Comparison of ENCODE assay signal across 1 cellular context in the genomic region with DNA sequence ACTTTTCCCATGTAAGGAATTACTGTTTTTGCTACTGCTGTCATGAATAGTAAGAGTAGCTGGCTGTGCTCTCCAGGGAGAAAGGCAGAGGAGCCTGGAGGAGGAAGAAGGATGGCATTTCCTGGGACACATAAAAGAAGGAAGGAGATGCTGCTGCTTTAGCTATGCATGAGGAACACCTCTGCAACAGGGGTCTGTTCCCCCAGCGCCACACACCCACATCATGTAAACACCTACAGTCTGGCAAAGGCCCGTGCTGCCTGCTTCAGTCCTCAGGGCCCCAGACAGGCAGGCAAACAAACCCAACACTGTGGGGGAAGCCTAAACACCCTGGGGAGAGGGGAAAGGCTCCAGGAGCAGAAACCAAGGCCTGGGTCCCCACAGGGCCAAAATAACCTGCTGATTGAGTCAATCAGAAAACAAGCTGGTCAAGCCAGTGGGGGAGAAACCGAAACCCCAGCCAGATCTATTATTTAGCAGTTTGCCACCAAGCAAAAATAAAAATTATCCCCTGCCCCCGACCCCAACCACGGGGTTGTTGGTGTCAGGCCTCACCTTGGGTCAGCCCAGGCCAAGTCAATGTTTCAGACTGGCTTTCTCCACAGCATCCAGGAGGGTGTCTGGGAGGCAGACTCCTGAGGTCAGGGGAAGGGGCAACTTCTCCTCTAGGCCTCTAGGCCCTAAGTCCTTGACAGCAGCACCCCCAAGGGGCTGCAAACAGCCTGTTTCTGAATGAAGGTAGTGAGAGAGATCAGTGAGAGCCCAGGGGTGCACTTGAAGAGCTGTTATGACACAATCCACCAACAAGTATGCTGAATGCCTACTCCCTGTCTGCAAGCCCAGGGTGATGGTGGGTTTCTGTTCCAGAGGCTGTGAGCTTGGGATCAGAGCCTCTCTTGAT.
TF ChIP-seq lines count a peak whose summit lies in the region.

No MANE protein-coding gene starts in this region.

TF ChIP-seq in neural cell, 6 proteins besides CTCF, POLR2A, EP300 and RAD21:
- TF ChIP-seq POLR2AphosphoS5 (IDR thresholded peaks at IDR 0.05), result no peak
- no peak for TF ChIP-seq MXI1 (conservative IDR thresholded peaks at IDR 0.05; ENCODE audit: poor library complexity, severe bottlenecking)
- TF ChIP-seq EZH2 (IDR thresholded peaks at IDR 0.05; ENCODE audit: borderline replicate concordance, insufficient read depth, low read length, poor library complexity, severe bottlenecking), result no peak
- no peak for TF ChIP-seq TAF1 (IDR thresholded peaks at IDR 0.05; ENCODE audit: low read depth)
- no peak for TF ChIP-seq REST (IDR thresholded peaks at IDR 0.05; ENCODE audit: borderline replicate concordance)
- no peak for TF ChIP-seq SMC3 (conservative IDR thresholded peaks at IDR 0.05; ENCODE audit: poor library complexity)
